In the genomic region with DNA sequence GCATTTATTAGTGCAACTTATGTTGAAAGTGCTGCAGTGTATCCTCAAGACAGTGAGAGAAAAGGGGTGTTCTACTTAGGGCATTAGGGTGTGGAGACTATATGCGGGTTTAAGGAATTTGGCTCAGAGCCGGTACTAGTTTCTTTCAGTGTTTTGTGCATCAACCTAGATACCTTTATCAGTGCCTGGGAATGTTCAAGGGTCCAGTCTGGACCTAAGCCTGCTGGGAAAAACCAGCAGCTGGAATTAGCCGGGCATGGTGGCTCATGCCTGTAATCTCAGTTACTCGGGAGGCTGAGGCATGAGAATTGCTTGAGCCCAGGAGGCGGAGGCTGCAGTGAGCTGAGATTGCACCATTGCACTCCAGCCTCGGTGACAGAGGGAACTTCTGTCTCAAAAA, we compare ENCODE assay signal across 30 cellular contexts. TPM values are rescaled to one million over a fixed set of nuclear protein-coding genes. Genes with fewer than 3 reads are reported as not detected.
"Had no signal": no experiment of that assay in that cellular context is flagged by ENCODE, and none has a peak within 500 bp of the region (broad histone marks: within the 10 kb centered on the region; RNA-seq: fewer than 3 reads in every experiment).

No MANE protein-coding gene starts in this region.

- H3K9me2 ChIP-seq: SK-N-SH had no signal

- H3K27me3 Mint-ChIP-seq: activated CD4-positive, alpha-beta T cell treated with anti-CD3 and anti-CD28 coated beads, Interleukin-2, amount 10 ng/mL, durations not matched to agents 7 days and 5 days; central memory CD8-positive, alpha-beta T cell; naive B cell had no signal

- ATAC-seq: activated CD4-positive, CD25-positive, alpha-beta regulatory T cell treated with anti-CD3 and anti-CD28 coated beads, Interleukin-2, amount 50 U/mL, for 24 hours; heart right ventricle; upper lobe of right lung had no signal

- H3K9me3 Mint-ChIP-seq: activated CD4-positive, alpha-beta T cell treated with anti-CD3 and anti-CD28 coated beads, Interleukin-2, amount 10 ng/mL, durations not matched to agents 7 days and 5 days; central memory CD8-positive, alpha-beta T cell; dendritic cell treated with granulocyte-macrophage colony-stimulating factor and Interleukin-4, amounts not matched to agents 40 ng/mL and 50 ng/mL, for 4 days; neural crest cell; T-helper 1 cell treated with Interleukin-12 subunit alpha and Interleukin-12 subunit beta and Interleukin-4 antibody, amounts not matched to agents 30 μg/mL and 1 μg/mL, for 36 hours had no signal

- H3K36me3 Mint-ChIP-seq: mesothelial cell of epicardium, naive B cell had no signal

- H3K27ac Mint-ChIP-seq: activated CD4-positive, alpha-beta T cell treated with anti-CD3 and anti-CD28 coated beads, Interleukin-2, amount 10 ng/mL, durations not matched to agents 7 days and 5 days; dendritic cell treated with granulocyte-macrophage colony-stimulating factor and Interleukin-4, amounts not matched to agents 40 ng/mL and 50 ng/mL, for 4 days; mesothelial cell of epicardium; T-helper 1 cell treated with Interleukin-12 subunit alpha and Interleukin-12 subunit beta and Interleukin-4 antibody, amounts not matched to agents 30 μg/mL and 1 μg/mL, for 36 hours had no signal

- H3K4me2 ChIP-seq: SK-N-SH had no signal

- H3K4me3 Mint-ChIP-seq: activated CD4-positive, alpha-beta T cell treated with anti-CD3 and anti-CD28 coated beads, Interleukin-2, amount 10 ng/mL, durations not matched to agents 7 days and 5 days; central memory CD8-positive, alpha-beta T cell; dendritic cell treated with granulocyte-macrophage colony-stimulating factor and Interleukin-4, amounts not matched to agents 40 ng/mL and 50 ng/mL, for 4 days; mesothelial cell of epicardium; naive B cell; neural crest cell; T-helper 1 cell treated with Interleukin-12 subunit alpha and Interleukin-12 subunit beta and Interleukin-4 antibody, amounts not matched to agents 30 μg/mL and 1 μg/mL, for 36 hours had no signal

- DNase-seq: activated CD4-positive, alpha-beta T cell treated with anti-CD3 and anti-CD28 coated beads, Interleukin-2, amount 10 ng/mL, durations not matched to agents 7 days and 5 days; activated CD8-positive, alpha-beta memory T cell treated with anti-CD3 and anti-CD28 coated beads, Interleukin-2, amount 50 U/mL, for 48 hours; activated effector memory CD4-positive, alpha-beta T cell treated with Interleukin-2 at 50 U/mL for 16 hours; activated naive CD4-positive, alpha-beta T cell treated with Interleukin-2 at 50 U/mL for 16 hours; activated T-cell treated with anti-CD3 and anti-CD28 coated beads, Interleukin-2, amount 50 U/mL, for 48 hours; amygdala; effector CD4-positive, alpha-beta T cell; esophagus squamous epithelium; foreskin melanocyte; heart right ventricle; naive B cell; occipital lobe; SK-N-SH; spleen; stomach; SW 1271; T-helper 9 cell; thyroid gland; upper lobe of right lung; WERI-Rb-1 had no signal

- H3K36me3 ChIP-seq: breast epithelium, esophagus squamous epithelium, heart right ventricle, right atrium auricular region, spleen, stomach, thyroid gland, upper lobe of right lung, WERI-Rb-1 had no signal

- H3K27me3 ChIP-seq: esophagus squamous epithelium, right atrium auricular region, stomach, thyroid gland, upper lobe of right lung had no signal

- H3K4me1 ChIP-seq: breast epithelium, esophagus squamous epithelium, heart right ventricle, parathyroid adenoma, right atrium auricular region, spleen, stomach, thyroid gland, upper lobe of right lung had no signal

- H3K27ac ChIP-seq: breast epithelium, epithelial cell of prostate, esophagus squamous epithelium, heart right ventricle, parathyroid adenoma, right atrium auricular region, spleen, stomach, thyroid gland, upper lobe of right lung, WERI-Rb-1 had no signal

- H2AFZ ChIP-seq: parathyroid adenoma had no signal

- H3K4me3 ChIP-seq: breast epithelium, esophagus squamous epithelium, heart right ventricle, right atrium auricular region, spleen, stomach, thyroid gland, upper lobe of right lung had no signal

- H3K9me3 ChIP-seq: breast epithelium, esophagus squamous epithelium, heart right ventricle, right atrium auricular region, SK-N-SH, spleen, stomach, thyroid gland, upper lobe of right lung had no signal

- H3K4me1 Mint-ChIP-seq: activated CD4-positive, alpha-beta T cell treated with anti-CD3 and anti-CD28 coated beads, Interleukin-2, amount 10 ng/mL, durations not matched to agents 7 days and 5 days; central memory CD8-positive, alpha-beta T cell had no signal

- H3K79me2 ChIP-seq: parathyroid adenoma had no signal

RNA-seq across cellular contexts. Expression of a gene that starts 7.4 kb away (rescaled TPM):
- total RNA-seq: right atrium auricular region had no signal
